26 cellular contexts compared by ENCODE assay signal in genomic region chr2:46254474-46254873, GRCh38.
"Had no signal": no experiment of that assay in that cellular context is flagged by ENCODE, and none has a peak within 500 bp of the region (broad histone marks: within the 10 kb centered on the region; RNA-seq: fewer than 3 reads in every experiment).

No MANE protein-coding gene starts in this region.

- DNase-seq: colonic mucosa; cortex of kidney; effector CD8-positive, alpha-beta T cell; effector memory CD8-positive, alpha-beta T cell; endodermal cell; erythroblast; esophagus squamous epithelium; foreskin fibroblast; foreskin melanocyte; gastrocnemius medialis; glutamatergic neuron; head of caudate nucleus; heart right ventricle; hippocampal formation; left cardiac atrium; left ventricle myocardium inferior; lower lobe of right lung; mesenchymal stem cell; mucosa of descending colon had no signal

- H3K27ac ChIP-seq: colonic mucosa, epithelial cell of prostate, esophagus squamous epithelium, gastrocnemius medialis, left ventricle myocardium inferior, lower lobe of right lung had no signal

- H3K27ac Mint-ChIP-seq: dendritic cell treated with granulocyte-macrophage colony-stimulating factor and Interleukin-4, amounts not matched to agents 40 ng/mL and 50 ng/mL, for 4 days; effector memory CD8-positive, alpha-beta T cell; endodermal cell; mesothelial cell of epicardium had no signal

- ATAC-seq: effector memory CD8-positive, alpha-beta T cell; esophagus mucosa; gastrocnemius medialis; heart right ventricle; left cardiac atrium; lower lobe of right lung; mucosa of descending colon had no signal

- H3K4me3 ChIP-seq: colonic mucosa, esophagus squamous epithelium, gastrocnemius medialis, heart right ventricle, left ventricle myocardium inferior, lower lobe of right lung, mucosa of descending colon had no signal

- H3K36me3 ChIP-seq: colonic mucosa, esophagus squamous epithelium, gastrocnemius medialis, heart right ventricle, left ventricle myocardium inferior, lower lobe of right lung had no signal

- H3K9me3 Mint-ChIP-seq: dendritic cell treated with granulocyte-macrophage colony-stimulating factor and Interleukin-4, amounts not matched to agents 40 ng/mL and 50 ng/mL, for 4 days; effector memory CD8-positive, alpha-beta T cell; endodermal cell; mesothelial cell of epicardium had no signal

- H3K36me3 Mint-ChIP-seq: mesothelial cell of epicardium had no signal

- H3K27me3 ChIP-seq: colonic mucosa, esophagus squamous epithelium, gastrocnemius medialis, heart right ventricle had no signal

- H3K4me3 Mint-ChIP-seq: dendritic cell treated with granulocyte-macrophage colony-stimulating factor and Interleukin-4, amounts not matched to agents 40 ng/mL and 50 ng/mL, for 4 days; effector memory CD8-positive, alpha-beta T cell; endodermal cell; mesothelial cell of epicardium had no signal

- H3K4me1 ChIP-seq: colonic mucosa had no signal

- FAIRE-seq: endometrium, islet of Langerhans, keratinocyte had no signal

- H3K9me3 ChIP-seq: colonic mucosa, esophagus squamous epithelium, gastrocnemius medialis, heart right ventricle, left ventricle myocardium inferior, lower lobe of right lung, mucosa of descending colon had no signal
